Comparison of ENCODE assay signal across 2 cellular contexts in genomic region chr16:3474870-3475269, GRCh38.
TF ChIP-seq lines count a peak whose summit lies in the region.

No MANE protein-coding gene starts in this region.

TF ChIP-seq in WTC11, 78 proteins besides CTCF, POLR2A, EP300 and RAD21:
- TF ChIP-seq ZNF121 (CRISPR knock-in tag; IDR thresholded peaks at IDR 0.05): peak; percentile 28; the same call in 1 of the 2 replicates

TF ChIP-seq in HepG2, 621 proteins besides CTCF, POLR2A, EP300 and RAD21:
- TF ChIP-seq ZNF121 (CRISPR knock-in tag; IDR thresholded peaks at IDR 0.05): peak; percentile 61; the same call in 1 of the 2 replicates
